10 cellular contexts compared by ENCODE assay signal in the genomic region with DNA sequence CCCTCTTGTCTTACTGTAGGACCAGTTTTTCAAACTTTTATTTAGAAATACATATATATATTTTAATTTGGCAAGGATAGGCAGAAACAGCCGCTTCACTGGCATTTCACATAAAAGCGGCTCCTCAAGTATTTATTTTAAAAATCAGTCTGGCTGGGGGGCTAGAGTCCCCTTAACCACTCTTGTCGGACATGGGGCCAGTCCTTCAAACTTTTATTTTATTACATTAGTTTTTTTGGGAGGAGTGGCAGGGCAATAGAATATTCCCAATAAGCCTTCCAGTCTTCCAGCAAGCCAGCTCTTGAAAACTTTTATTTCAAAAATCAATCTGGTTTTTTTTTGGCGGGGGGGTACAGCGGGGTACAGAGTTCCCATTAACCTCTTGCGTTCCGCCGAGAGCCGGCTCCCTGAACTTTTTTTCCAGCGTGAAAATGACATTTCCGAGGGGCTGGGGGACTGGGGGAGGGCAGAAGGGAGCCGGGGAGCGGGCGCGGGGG. TPM values are rescaled to one million over a fixed set of nuclear protein-coding genes. Genes with fewer than 3 reads are reported as not detected.
A peak's percentile ranks its signal among the peaks of the same experiment; 100 is the strongest.
DNase-seq lines count a peak whose midpoint lies in the region; ATAC-seq and TF ChIP-seq lines count a peak whose summit lies in the region.
"Had no signal": no experiment of that assay in that cellular context is flagged by ENCODE, and none has a peak within 500 bp of the region (broad histone marks: within the 10 kb centered on the region; RNA-seq: fewer than 3 reads in every experiment).

No MANE protein-coding gene starts in this region.

- peaks cover 6% of the 10 kb centered on the region for H3K4me1 Mint-ChIP-seq in activated CD8-positive, alpha-beta memory T cell treated with anti-CD3 and anti-CD28 coated beads, Interleukin-2, amount 10 ng/mL, durations not matched to agents 7 days and 5 days
- H3K4me1 Mint-ChIP-seq in activated T-helper 17 cell treated with anti-CD3 and anti-CD28 coated beads, Interleukin-2, amount 50 U/mL, for 72 hours: peaks cover 6% of the 10 kb centered on the region

- CTCF ChIA-PET in activated CD8-positive, alpha-beta memory T cell treated with anti-CD3 and anti-CD28 coated beads, Interleukin-2, amount 10 ng/mL, durations not matched to agents 7 days and 5 days (lab: Charles Lee): no interaction called here

- no peak overlapping the region for H3K27ac ChIP-seq in iPS-18a (ENCODE audit: low read length)
- peak overlapping the region in 1 of 2 donors; percentile 64 for H3K27ac ChIP-seq in testis
- no peak overlapping the region for H3K27ac ChIP-seq in substantia nigra (ENCODE audit: low read depth, low read length, poor library complexity, severe bottlenecking)

- WGBS in testis, 2 donors: 7 to 10% methylated on average over 10 to 14 of the region's 15 CpGs

- TF ChIP-seq POLR2A in testis (IDR thresholded peaks at IDR 0.05): no peak

- DNase-seq in activated CD8-positive, alpha-beta memory T cell treated with anti-CD3 and anti-CD28 coated beads, Interleukin-2, amount 10 ng/mL, durations not matched to agents 7 days and 5 days: no peak
- DNase-seq in activated CD8-positive, alpha-beta memory T cell treated with anti-CD3 and anti-CD28 coated beads for 24 hours: no peak
- DNase-seq in testis: no peak
- no peak for DNase-seq in substantia nigra (lab: John Stamatoyannopoulos, UW)
- DNase-seq: GOT3, NCI-H446 treated with DMSO at 0.1 percent for 48 hours had no signal

- H3K27me3 ChIP-seq in iPS-18a (ENCODE audit: control insufficient read depth, insufficient read depth, low read length) (peaks cover 11% of the 10 kb centered on the region), testis (no peaks in the 10 kb centered on the region)

- H3K9me3 Mint-ChIP-seq in activated CD8-positive, alpha-beta memory T cell treated with anti-CD3 and anti-CD28 coated beads, Interleukin-2, amount 10 ng/mL, durations not matched to agents 7 days and 5 days (ENCODE audit: low read depth): no peaks in the 10 kb centered on the region
- H3K9me3 Mint-ChIP-seq in activated T-helper 17 cell treated with anti-CD3 and anti-CD28 coated beads, Interleukin-2, amount 50 U/mL, for 72 hours: no peaks in the 10 kb centered on the region

- no peak overlapping the region for H3K27ac Mint-ChIP-seq in activated CD8-positive, alpha-beta memory T cell treated with anti-CD3 and anti-CD28 coated beads, Interleukin-2, amount 10 ng/mL, durations not matched to agents 7 days and 5 days
- H3K27ac Mint-ChIP-seq in activated T-helper 17 cell treated with anti-CD3 and anti-CD28 coated beads, Interleukin-2, amount 50 U/mL, for 72 hours: no peak overlapping the region

- peak overlapping the region; percentile 15 for H3K4me3 Mint-ChIP-seq in activated CD8-positive, alpha-beta memory T cell treated with anti-CD3 and anti-CD28 coated beads, Interleukin-2, amount 10 ng/mL, durations not matched to agents 7 days and 5 days
- peak overlapping the region; percentile 48 for H3K4me3 Mint-ChIP-seq in activated T-helper 17 cell treated with anti-CD3 and anti-CD28 coated beads, Interleukin-2, amount 50 U/mL, for 72 hours

- ATAC-seq in activated CD8-positive, alpha-beta memory T cell treated with anti-CD3 and anti-CD28 coated beads, Interleukin-2, amount 10 ng/mL, durations not matched to agents 7 days and 5 days: no peak
- ATAC-seq in activated T-helper 17 cell treated with anti-CD3 and anti-CD28 coated beads, Interleukin-2, amount 50 U/mL, for 72 hours (replicated peaks): no peak
- ATAC-seq in GM19324 (IDR thresholded peaks at IDR 0.05; ENCODE audit: low FRiP score, unreplicated experiment) (no peak), GM18858 (IDR thresholded peaks at IDR 0.05; ENCODE audit: unreplicated experiment) (no peak)

- peaks cover 12% of the 10 kb centered on the region for H3K4me1 ChIP-seq in iPS-18a (ENCODE audit: control insufficient read depth, low read depth, low read length)
- no peaks in the 10 kb centered on the region for H3K4me1 ChIP-seq in testis

- H3K36me3 ChIP-seq in iPS-18a (ENCODE audit: control insufficient read depth, low read depth, low read length) (no peaks in the 10 kb centered on the region), testis (ENCODE audit: low read depth, missing control alignments) (no peaks in the 10 kb centered on the region)

- TF ChIP-seq CTCF in testis (IDR thresholded peaks at IDR 0.05): no peak

- peaks cover 2% of the 10 kb centered on the region for H3K36me3 Mint-ChIP-seq in activated CD8-positive, alpha-beta memory T cell treated with anti-CD3 and anti-CD28 coated beads, Interleukin-2, amount 10 ng/mL, durations not matched to agents 7 days and 5 days
- H3K36me3 Mint-ChIP-seq in activated T-helper 17 cell treated with anti-CD3 and anti-CD28 coated beads, Interleukin-2, amount 50 U/mL, for 72 hours (ENCODE audit: low read depth): peaks cover 6% of the 10 kb centered on the region

- H3K9me3 ChIP-seq in iPS-18a (ENCODE audit: control insufficient read depth, low read depth, low read length) (no peaks in the 10 kb centered on the region), testis (no peaks in the 10 kb centered on the region)

- intact Hi-C loops in testis (cut with DNase I; ENCODE audit: low total_unique reads): no loop called here

- H3K4me3 ChIP-seq in iPS-18a (ENCODE audit: low read length) (peak overlapping the region; percentile 34), testis (peak overlapping the region; percentile 52 to 56)

- H3K9ac ChIP-seq in iPS-18a (ENCODE audit: low read length): no peak overlapping the region

- H3K27me3 Mint-ChIP-seq in activated CD8-positive, alpha-beta memory T cell treated with anti-CD3 and anti-CD28 coated beads, Interleukin-2, amount 10 ng/mL, durations not matched to agents 7 days and 5 days: peaks cover 36% of the 10 kb centered on the region
- peaks cover 16% of the 10 kb centered on the region for H3K27me3 Mint-ChIP-seq in activated T-helper 17 cell treated with anti-CD3 and anti-CD28 coated beads, Interleukin-2, amount 50 U/mL, for 72 hours

RNA-seq across cellular contexts. Expression of a gene that starts 0.6 kb away (rescaled TPM):
- under 1 TPM; 0.54 to 0.79 TPM for total RNA-seq in activated CD8-positive, alpha-beta memory T cell treated with anti-CD3 and anti-CD28 coated beads, Interleukin-2, amount 10 ng/mL, durations not matched to agents 7 days and 5 days
- under 1 TPM in 1 of 2 donors, not detected in 1; 0.04 TPM for total RNA-seq in activated T-helper 17 cell treated with anti-CD3 and anti-CD28 coated beads, Interleukin-2, amount 50 U/mL, for 72 hours
- 10 to 100 TPM; 14.6 to 15.2 TPM for total RNA-seq in testis
- polyA plus RNA-seq in testis (ENCODE audit: insufficient read depth, low read depth, low replicate concordance): 6.8 TPM

Comparison
In these comparisons a context has a peak if more than half of its experiments do, and no peak if none do; other contexts are left out.
1. RNA of a gene that starts 0.6 kb away (total RNA-seq): 14.6 to 15.2 TPM in testis; 0.54 to 0.79 TPM in activated CD8-positive, alpha-beta memory T cell treated with anti-CD3 and anti-CD28 coated beads, Interleukin-2, amount 10 ng/mL, durations not matched to agents 7 days and 5 days and 0.04 TPM in activated T-helper 17 cell treated with anti-CD3 and anti-CD28 coated beads, Interleukin-2, amount 50 U/mL, for 72 hours; every median in the first group is over 4 times any median in the second.